ENCODE assay signal across 11 cellular contexts in genomic region chrX:136710324-136710951, GRCh38.
DNase-seq lines count a peak whose midpoint lies in the region; ATAC-seq, FAIRE-seq and TF ChIP-seq lines count a peak whose summit lies in the region.
"Had no signal": no experiment of that assay in that cellular context is flagged by ENCODE, and none has a peak within 500 bp of the region (broad histone marks: within the 10 kb centered on the region; RNA-seq: fewer than 3 reads in every experiment).

No MANE protein-coding gene starts in this region.

- intact Hi-C loops in K562 (cut with micrococcal nuclease): loop anchor here (5.0 to 10.0 kb wide), 3 partner anchors 154 to 344 kb away; no protein-coding TSS in a partner anchor
- intact Hi-C loops in upper lobe of right lung (cut with DNase I): no loop called here
- intact Hi-C loops in testis (cut with DNase I; ENCODE audit: low total_unique reads): no loop called here

- H3K9me3 ChIP-seq in K562 (replicated peaks; ENCODE audit: control insufficient read depth, insufficient read depth, low read depth, low read length) (no peaks in the 10 kb centered on the region), skeletal muscle satellite cell (replicated peaks; ENCODE audit: low read length) (no peaks in the 10 kb centered on the region), upper lobe of right lung (no peaks in the 10 kb centered on the region), testis (no peaks in the 10 kb centered on the region)
- H3K9me3 ChIP-seq: MG63 had no signal

- H3K36me3 Mint-ChIP-seq in activated T-cell treated with anti-CD3 and anti-CD28 coated beads, Interleukin-2, amount 50 U/mL, for 24 hours (ENCODE audit: low read depth): peaks cover 37% of the 10 kb centered on the region

- H3K27ac Mint-ChIP-seq in activated T-cell treated with anti-CD3 and anti-CD28 coated beads, Interleukin-2, amount 50 U/mL, for 24 hours: peak overlapping the region; percentile 97

- no peak overlapping the region for H2AFZ ChIP-seq in K562 (ENCODE audit: low read depth, low read length)

- H3K9me1 ChIP-seq in K562 (ENCODE audit: control insufficient read depth, insufficient read depth, low read length): no peaks in the 10 kb centered on the region

- peaks cover 31% of the 10 kb centered on the region for H3K27me3 Mint-ChIP-seq in activated T-cell treated with anti-CD3 and anti-CD28 coated beads, Interleukin-2, amount 50 U/mL, for 24 hours

- peak overlapping the region; percentile 24 for H3K4me3 Mint-ChIP-seq in activated T-cell treated with anti-CD3 and anti-CD28 coated beads, Interleukin-2, amount 50 U/mL, for 24 hours

- H3K36me3 ChIP-seq in K562 (ENCODE audit: control insufficient read depth, insufficient read depth, low read length) (no peaks in the 10 kb centered on the region), skeletal muscle satellite cell (ENCODE audit: insufficient read depth, low read length) (no peaks in the 10 kb centered on the region), upper lobe of right lung (no peaks in the 10 kb centered on the region), testis (ENCODE audit: low read depth, missing control alignments) (no peaks in the 10 kb centered on the region)
- H3K36me3 ChIP-seq: cardiac muscle cell, MG63 had no signal

- H3K27me3 ChIP-seq in K562 (ENCODE audit: control insufficient read depth in 2 of 2, insufficient read depth in 2 of 2, low read length in 2 of 2) (no peaks in the 10 kb centered on the region), skeletal muscle satellite cell (ENCODE audit: control insufficient read depth, insufficient read depth, low read length) (no peaks in the 10 kb centered on the region), upper lobe of right lung (no peaks in the 10 kb centered on the region), testis (no peaks in the 10 kb centered on the region)
- H3K27me3 ChIP-seq: cardiac muscle cell, MG63 had no signal

- no peak for DNase-seq in activated T-cell treated with anti-CD3 and anti-CD28 coated beads, Interleukin-2, amount 50 U/mL, for 24 hours
- DNase-seq in activated T-cell treated with anti-CD3 and anti-CD28 coated beads, Interleukin-2, amount 50 U/mL, for 1 hour: no peak
- no peak for DNase-seq in K562 (ENCODE audit: extremely low read depth in 1 of 4, low spot score in 3 of 4)
- no peak for DNase-seq in upper lobe of right lung
- no peak for DNase-seq in testis
- no peak for DNase-seq in iPS-NIHi7 (ENCODE audit: extremely low spot score)

- no peak overlapping the region for H3K4me2 ChIP-seq in K562 (ENCODE audit: insufficient read depth, low read length)
- H3K4me2 ChIP-seq in skeletal muscle satellite cell (ENCODE audit: low read length): peak overlapping the region; percentile 40

- in situ Hi-C loops in K562 (cut with MboI): loop anchor here (10.0 kb wide), 1 partner anchor 214 kb away; no protein-coding TSS in a partner anchor

- TF ChIP-seq RAD21 in K562 (CRISPR knock-in tag; conservative IDR thresholded peaks at IDR 0.05 in 1 of 2, IDR thresholded peaks at IDR 0.05 in 1 of 2): no peak

- no peaks in the 10 kb centered on the region for H4K20me1 ChIP-seq in K562 (replicated peaks; ENCODE audit: control insufficient read depth, insufficient read depth, low read length)

- H3K4me1 ChIP-seq in K562 (replicated peaks in 1 of 2; ENCODE audit: control insufficient read depth in 2 of 2, insufficient read depth in 2 of 2, low read length in 2 of 2): no peaks in the 10 kb centered on the region; a peak in 2 of 5 replicates
- H3K4me1 ChIP-seq in skeletal muscle satellite cell (ENCODE audit: control insufficient read depth, insufficient read depth, low read length): peaks cover 5% of the 10 kb centered on the region
- peaks cover 5% of the 10 kb centered on the region for H3K4me1 ChIP-seq in upper lobe of right lung
- H3K4me1 ChIP-seq in testis: no peaks in the 10 kb centered on the region

- POLR2A ChIA-PET in K562 (lab: Yijun Ruan, JAX): interaction anchor here (0.6 to 0.8 kb wide), 3 partner anchors 153 to 485 kb away, joined by 3 read pairs; no protein-coding TSS in a partner anchor

- no peak for TF ChIP-seq EP300 in K562 (IDR thresholded peaks at IDR 0.05; ENCODE audit: low read length)

- H3K27ac ChIP-seq in K562 (ENCODE audit: extremely low read depth, low read depth, low read length) (no peak overlapping the region), upper lobe of right lung (no peak overlapping the region), testis (no peak overlapping the region)
- H3K27ac ChIP-seq: cardiac muscle cell had no signal

- BruUV-seq in K562 (replicated peaks; lab: Mats Ljungman, UMichigan): no TSS peak

- no peaks in the 10 kb centered on the region for H3K79me2 ChIP-seq in K562 (ENCODE audit: control insufficient read depth, insufficient read depth, low read length)

- CTCF ChIA-PET in K562 (lab: Yijun Ruan, JAX; ENCODE audit: low intra/inter-chr PET ratio): interaction anchor here (2.6 kb wide), 1 partner anchor 214 kb away, joined by 13 read pairs; no protein-coding TSS in a partner anchor

- H3K9ac ChIP-seq in K562 (ENCODE audit: insufficient read depth in 1 of 2, low read depth in 2 of 2, low read length in 2 of 2) (no peak overlapping the region), skeletal muscle satellite cell (ENCODE audit: low read depth, low read length) (peak overlapping the region; percentile 32)

- H3K4me3 ChIP-seq in K562 (no peak overlapping the region), skeletal muscle satellite cell (ENCODE audit: low read length) (no peak overlapping the region), upper lobe of right lung (no peak overlapping the region), testis (no peak overlapping the region)
- H3K4me3 ChIP-seq: cardiac muscle cell, lung, MG63 had no signal

- no peak for FAIRE-seq in K562 (lab: Jason Lieb, UNC)

- no peak for TF ChIP-seq POLR2A in K562 (conservative IDR thresholded peaks at IDR 0.05)
- TF ChIP-seq POLR2A in testis (IDR thresholded peaks at IDR 0.05): no peak

- H3K9me3 Mint-ChIP-seq in activated T-cell treated with anti-CD3 and anti-CD28 coated beads, Interleukin-2, amount 50 U/mL, for 24 hours: no peaks in the 10 kb centered on the region

- TF ChIP-seq CTCF in K562 (IDR thresholded peaks at IDR 0.05 in 2 of 3, conservative IDR thresholded peaks at IDR 0.05 in 1 of 3; ENCODE audit: insufficient read depth in 2 of 3, low read depth in 1 of 3, low read length in 3 of 3) (no peak), upper lobe of right lung (IDR thresholded peaks at IDR 0.05) (no peak), testis (IDR thresholded peaks at IDR 0.05) (no peak)

- H3K4me1 Mint-ChIP-seq in activated T-cell treated with anti-CD3 and anti-CD28 coated beads, Interleukin-2, amount 50 U/mL, for 24 hours (ENCODE audit: low read depth): peaks cover 66% of the 10 kb centered on the region

- WGBS in K562 (ENCODE audit: insufficient coverage, low coverage, missing lambda C conversion rate): 6% methylated on average over 2 of the region's 2 CpGs
- 56 to 74% methylated on average over 2 of the region's 2 CpGs for WGBS in testis, 2 donors

- ATAC-seq in HG03354 (IDR thresholded peaks at IDR 0.05; ENCODE audit: poor library complexity, severe bottlenecking, unreplicated experiment): peak; percentile 39
- ATAC-seq in K562: no peak
- no peak for ATAC-seq in upper lobe of right lung

TF ChIP-seq in K562, 482 proteins besides CTCF, POLR2A, EP300 and RAD21:
- TF ChIP-seq YY1 (IDR thresholded peaks at IDR 0.05; ENCODE audit: borderline replicate concordance in 1 of 3, control insufficient read depth in 1 of 3, extremely low read depth in 1 of 3, insufficient read depth in 3 of 3, insufficient read length in 1 of 3, insufficient replicate concordance in 2 of 3, low read depth in 1 of 3, low read length in 2 of 3): no peak
- 0 out of 2 replicates have a peak, but pooled peaks have one; percentile 18 for TF ChIP-seq MAFF (IDR thresholded peaks at IDR 0.05; ENCODE audit: low read length)
- 0 out of 2 replicates have a peak, but pooled peaks have one; percentile 13 for TF ChIP-seq CBFA2T3 (IDR thresholded peaks at IDR 0.05)
- no peak for TF ChIP-seq ZNF696 (CRISPR knock-in tag; conservative IDR thresholded peaks at IDR 0.05)
- no peak for TF ChIP-seq ZNF592 (IDR thresholded peaks at IDR 0.05)
- TF ChIP-seq ZNF316 (IDR thresholded peaks at IDR 0.05): 0 out of 2 replicates have a peak, but pooled peaks have one; percentile 9
